ENCODE assay signal across 19 cellular contexts in the genomic region with DNA sequence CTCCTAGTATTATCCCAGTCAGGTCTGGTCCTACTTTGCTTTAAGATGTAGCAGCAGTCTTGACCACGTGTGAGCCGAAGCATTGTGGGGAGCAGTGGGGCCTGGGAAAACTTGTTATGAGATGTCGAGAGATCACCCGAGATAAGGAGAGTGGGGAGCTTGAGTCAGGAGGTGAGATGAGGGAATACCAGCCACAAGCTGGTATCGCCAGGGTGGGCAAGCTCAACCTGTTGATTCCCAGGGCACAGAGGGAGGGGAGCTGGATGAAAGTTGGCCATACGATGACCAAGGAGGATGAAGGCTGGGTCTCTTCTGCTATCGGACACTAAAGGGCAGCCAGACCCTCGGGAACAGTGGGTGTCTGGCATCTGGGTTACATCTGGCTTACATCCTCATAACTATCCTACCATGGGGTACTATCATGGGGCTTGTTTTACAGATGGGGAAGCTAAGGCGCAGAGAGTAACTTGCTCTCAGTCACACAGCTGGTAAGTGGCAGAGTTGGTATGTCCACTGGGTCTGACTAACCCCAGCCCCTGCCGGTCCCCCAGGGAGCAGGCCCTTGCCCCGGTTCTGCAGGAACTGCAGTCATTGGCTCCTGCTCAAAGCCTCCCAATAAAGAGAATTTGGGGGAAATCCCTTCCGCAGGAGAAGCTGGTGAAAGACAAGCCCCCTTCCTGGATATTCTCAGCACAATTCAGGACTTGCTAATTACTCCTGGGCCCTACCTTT. TPM values are rescaled to one million over a fixed set of nuclear protein-coding genes. Genes with fewer than 3 reads are reported as not detected.
DNase-seq lines count a peak whose midpoint lies in the region; FAIRE-seq and TF ChIP-seq lines count a peak whose summit lies in the region.
"Had no signal": no experiment of that assay in that cellular context is flagged by ENCODE, and none has a peak within 500 bp of the region (broad histone marks: within the 10 kb centered on the region; RNA-seq: fewer than 3 reads in every experiment).

No MANE protein-coding gene starts in this region.

- H3K9me3 ChIP-seq in OCI-LY3 (ENCODE audit: insufficient read depth, low read length) (no peaks in the 10 kb centered on the region), kidney (ENCODE audit: control insufficient read depth in 1 of 2, low read length in 2 of 2) (no peaks in the 10 kb centered on the region), smooth muscle cell (replicated peaks; ENCODE audit: low read depth) (no peaks in the 10 kb centered on the region), trophoblast cell (ENCODE audit: insufficient read depth, low read depth, low read length) (peaks cover 2% of the 10 kb centered on the region)
- H3K9me3 ChIP-seq: MG63, SJCRH30, tibial nerve had no signal

- DNase-seq in H7 = peak; percentile 73
- peak; percentile 45 for DNase-seq in kidney
- DNase-seq in smooth muscle cell (lab: John Stamatoyannopoulos, UW; ENCODE audit: unreplicated experiment) = no peak
- DNase-seq in islet precursor cell = no peak
- DNase-seq in trophoblast cell = no peak
- no peak for DNase-seq in activated CD4-positive, alpha-beta T cell treated with anti-CD3 and anti-CD28 coated beads, Interleukin-2, amount 50 U/mL, for 1 hour
- DNase-seq: NCI-H1436 treated with DMSO at 0.1 percent for 48 hours had no signal

- no peak for TF ChIP-seq CTCF in OCI-LY3 (IDR thresholded peaks at IDR 0.05; ENCODE audit: low read depth, low read length)
- TF ChIP-seq CTCF in kidney (IDR thresholded peaks at IDR 0.05; ENCODE audit: borderline replicate concordance, extremely low read depth, insufficient read depth) = no peak
- no peak for TF ChIP-seq CTCF in smooth muscle cell (IDR thresholded peaks at IDR 0.05; ENCODE audit: borderline replicate concordance, insufficient read depth, poor library complexity, severe bottlenecking)

- H3K27me3 ChIP-seq in H7 (ENCODE audit: control insufficient read depth, insufficient read depth, low read length) (peaks cover 62% of the 10 kb centered on the region), OCI-LY3 (ENCODE audit: low read depth, low read length) (peaks cover 19% of the 10 kb centered on the region; the same call in 1 of the 2 replicates), smooth muscle cell (ENCODE audit: low read depth) (peaks cover 43% of the 10 kb centered on the region), trophoblast cell (ENCODE audit: insufficient read depth, low read length) (peaks cover 18% of the 10 kb centered on the region)

- no peak overlapping the region for H3K9ac ChIP-seq in OCI-LY3 (ENCODE audit: low read length)
- H3K9ac ChIP-seq in kidney (ENCODE audit: low read length in 2 of 2) = no peak overlapping the region
- H3K9ac ChIP-seq in smooth muscle cell (ENCODE audit: low read depth) = no peak overlapping the region
- H3K9ac ChIP-seq in trophoblast cell (ENCODE audit: low read length) = no peak overlapping the region

- H2AK5ac ChIP-seq in trophoblast cell (ENCODE audit: low read length) = no peak overlapping the region

- H2BK12ac ChIP-seq in trophoblast cell (ENCODE audit: low read length) = no peak overlapping the region

- no peak overlapping the region for H4K8ac ChIP-seq in trophoblast cell (ENCODE audit: low read depth, low read length)

- H3K23ac ChIP-seq in trophoblast cell (ENCODE audit: low read length) = no peak overlapping the region

- H3K4me1 ChIP-seq in OCI-LY3 (ENCODE audit: low read length) (0 out of 2 replicates have a peak, but pooled peaks cover 3% of the 10 kb centered on the region), kidney (ENCODE audit: control insufficient read depth in 1 of 2, insufficient read depth in 1 of 2, low read depth in 1 of 2, low read length in 2 of 2) (peaks cover 0 to 5% of the 10 kb centered on the region in 2 donors), smooth muscle cell (ENCODE audit: low read depth) (peaks cover 5% of the 10 kb centered on the region), trophoblast cell (ENCODE audit: control insufficient read depth in 1 of 2, insufficient read depth in 2 of 2, low read length in 2 of 2) (no peaks in the 10 kb centered on the region)
- H3K4me1 ChIP-seq: SJCRH30 had no signal

- no peaks in the 10 kb centered on the region for H3K79me1 ChIP-seq in trophoblast cell (ENCODE audit: low read length)

- H2BK120ac ChIP-seq in trophoblast cell (ENCODE audit: insufficient read depth, low read length, poor library complexity) = no peak overlapping the region

- no peak overlapping the region for H3K14ac ChIP-seq in trophoblast cell (ENCODE audit: low read length)

- FAIRE-seq in kidney (lab: Jason Lieb, UNC) = no peak

- H4K91ac ChIP-seq in trophoblast cell (ENCODE audit: low read depth, low read length) = no peak overlapping the region

- H3K4me2 ChIP-seq in OCI-LY3 (ENCODE audit: low read length) (peak overlapping the region; percentile 74), smooth muscle cell (peak overlapping the region; percentile 84), trophoblast cell (ENCODE audit: low read length) (no peak overlapping the region)

- H3K36me3 ChIP-seq in H7 (replicated peaks; ENCODE audit: control insufficient read depth, insufficient read depth, low read length) (no peaks in the 10 kb centered on the region), OCI-LY3 (replicated peaks; ENCODE audit: low read depth, low read length) (no peaks in the 10 kb centered on the region), kidney (ENCODE audit: control insufficient read depth in 1 of 2, insufficient read depth in 2 of 2, low read length in 2 of 2) (no peaks in the 10 kb centered on the region), smooth muscle cell (ENCODE audit: low read depth) (no peaks in the 10 kb centered on the region), trophoblast cell (ENCODE audit: control insufficient read depth in 1 of 2, insufficient read depth in 2 of 2, low read length in 2 of 2) (no peaks in the 10 kb centered on the region)
- H3K36me3 ChIP-seq: MG63, SJCRH30, tibial nerve had no signal

- no peaks in the 10 kb centered on the region for H4K20me1 ChIP-seq in OCI-LY3 (ENCODE audit: insufficient read depth, low read length)
- H4K20me1 ChIP-seq in smooth muscle cell (ENCODE audit: low read depth) = no peaks in the 10 kb centered on the region

- H3K4me3 ChIP-seq in H7 (ENCODE audit: insufficient read depth, low read depth, low read length) (no peak overlapping the region), OCI-LY3 (ENCODE audit: low read length) (peak overlapping the region; percentile 41), kidney (ENCODE audit: low read length in 2 of 2) (no peak overlapping the region), smooth muscle cell (no peak overlapping the region), trophoblast cell (ENCODE audit: low read depth, low read length) (no peak overlapping the region)
- H3K4me3 ChIP-seq: MG63, SJCRH30 had no signal

- H2AFZ ChIP-seq in OCI-LY3 (ENCODE audit: low read depth, low read length) (0 out of 2 replicates have a peak overlapping the region, but pooled peaks have one; percentile 46), smooth muscle cell (ENCODE audit: low read depth) (peak overlapping the region; percentile 55), trophoblast cell (ENCODE audit: insufficient read depth, low read length, poor library complexity) (no peak overlapping the region)

- WGBS in smooth muscle cell (ENCODE audit: low lambda C conversion rate) = 65% methylated on average over 12 of the region's 12 CpGs
- no CpG with 5 or more reads among the region's 12 CpGs for WGBS in trophoblast cell (ENCODE audit: extremely low coverage, insufficient coverage, insufficient read length)

- no peak overlapping the region for H3K18ac ChIP-seq in trophoblast cell (ENCODE audit: low read length)

- intact Hi-C loops in kidney (cut with DNase I) = loop anchor here (10.0 kb wide), 1 partner anchor 89 kb away; no protein-coding TSS in a partner anchor

- H3K27ac ChIP-seq in OCI-LY3 (ENCODE audit: low read length) (no peak overlapping the region), kidney (ENCODE audit: low read depth in 2 of 2, low read length in 2 of 2) (no peak overlapping the region), smooth muscle cell (ENCODE audit: low read depth) (no peak overlapping the region), trophoblast cell (ENCODE audit: low read depth, low read length) (no peak overlapping the region)
- H3K27ac ChIP-seq: SJCRH30, tibial nerve had no signal

- H2BK5ac ChIP-seq in trophoblast cell (ENCODE audit: low read depth, low read length, poor library complexity) = no peak overlapping the region

- H4K12ac ChIP-seq in trophoblast cell (ENCODE audit: low read depth, low read length) = no peak overlapping the region

- H3F3A ChIP-seq in smooth muscle cell (ENCODE audit: low read depth) = no peaks in the 10 kb centered on the region

- H3K4ac ChIP-seq in trophoblast cell (ENCODE audit: low read depth, low read length) = no peak overlapping the region

- no peaks in the 10 kb centered on the region for H3K79me2 ChIP-seq in OCI-LY3 (ENCODE audit: low read length)
- no peaks in the 10 kb centered on the region for H3K79me2 ChIP-seq in smooth muscle cell (ENCODE audit: low read depth)
- H3K79me2 ChIP-seq in trophoblast cell (ENCODE audit: control insufficient read depth, insufficient read depth, low read length, poor library complexity) = no peaks in the 10 kb centered on the region

RNA-seq across cellular contexts. Expression of a gene that starts 13.4 kb away (rescaled TPM):
- not detected in 2 replicates for total RNA-seq in H7 (2014; rRNA removed; shearing (Covaris generic))
- total RNA-seq in kidney = 0.13 TPM
- not detected for polyA plus RNA-seq in kidney (ENCODE audit: insufficient read depth, low read depth, low replicate concordance)
- total RNA-seq in smooth muscle cell = under 0.01 TPM in 1 of 2 replicates, not detected in the other
- 0.08 and 0.11 TPM in 2 replicates for polyA plus RNA-seq in smooth muscle cell
- not detected in 2 replicates for polyA plus RNA-seq in trophoblast cell (2013)
- total RNA-seq: endothelial cell of umbilical vein; HFFc6; kidney epithelial cell; natural killer cell treated with Interleukin-12 subunit alpha and Interleukin-12 subunit beta and Interleukin-15 and Interleukin-18, amount 100 ng/mL, for 72 hours; OCI-LY7; progenitor cell of endocrine pancreas; SJCRH30; tibial nerve had no signal
- polyA plus RNA-seq: endothelial cell of umbilical vein had no signal

RNA-seq across cellular contexts. Expression of a gene that starts 18.4 kb away (rescaled TPM):
- total RNA-seq in H7 (2014; rRNA removed; shearing (Covaris generic)) = not detected in 2 replicates
- not detected for total RNA-seq in kidney
- not detected for polyA plus RNA-seq in kidney (ENCODE audit: insufficient read depth, low read depth, low replicate concordance)
- total RNA-seq in smooth muscle cell = not detected in 2 replicates
- polyA plus RNA-seq in smooth muscle cell = not detected in 2 replicates
- polyA plus RNA-seq in trophoblast cell (2013) = not detected in 2 replicates
- total RNA-seq: endothelial cell of umbilical vein; HFFc6; kidney epithelial cell; natural killer cell treated with Interleukin-12 subunit alpha and Interleukin-12 subunit beta and Interleukin-15 and Interleukin-18, amount 100 ng/mL, for 72 hours; OCI-LY7; progenitor cell of endocrine pancreas; SJCRH30; skeletal muscle tissue; tibial nerve had no signal
- polyA plus RNA-seq: adipose tissue, endothelial cell of umbilical vein had no signal

Comparison
In these comparisons a context has a peak if more than half of its experiments do, and no peak if none do; other contexts are left out.
1. DNase-seq: peak in H7 (single experiment) and kidney (single experiment); none in smooth muscle cell (single experiment), islet precursor cell (single experiment), trophoblast cell (0 of 2) and activated CD4-positive, alpha-beta T cell treated with anti-CD3 and anti-CD28 coated beads, Interleukin-2, amount 50 U/mL, for 1 hour (single experiment).